Comparison of ENCODE assay signal across 17 cellular contexts in genomic region chr22:26927841-26928240, GRCh38.
DNase-seq lines count a peak whose midpoint lies in the region; ATAC-seq, FAIRE-seq and TF ChIP-seq lines count a peak whose summit lies in the region.
"Had no signal": no experiment of that assay in that cellular context is flagged by ENCODE, and none has a peak within 500 bp of the region (broad histone marks: within the 10 kb centered on the region; RNA-seq: fewer than 3 reads in every experiment).

No MANE protein-coding gene starts in this region.

- H3K4me3 ChIP-seq in thoracic aorta (no peak overlapping the region), kidney (ENCODE audit: low read length in 2 of 2) (no peak overlapping the region), Peyer's patch (no peak overlapping the region)
- H3K4me3 ChIP-seq: BLaER1 treated with 17β-estradiol and CSF1 and Interleukin-3, amounts not matched to agents 10 nM and 100 nM; GM12878 had no signal

- H3K27me3 ChIP-seq in thoracic aorta (replicated peaks; ENCODE audit: insufficient read depth) (no peaks in the 10 kb centered on the region), Peyer's patch (no peaks in the 10 kb centered on the region)
- H3K27me3 ChIP-seq: BLaER1 treated with 17β-estradiol and CSF1 and Interleukin-3, amounts not matched to agents 10 nM and 100 nM had no signal

- intact Hi-C loops in kidney (cut with DNase I) (no loop called here), left cardiac atrium (cut with DNase I) (no loop called here)

- peaks cover 11 to 20% of the 10 kb centered on the region in 2 donors for H3K4me1 ChIP-seq in thoracic aorta (ENCODE audit: control insufficient read depth in 1 of 2, low read depth in 2 of 2)
- no peaks in the 10 kb centered on the region for H3K4me1 ChIP-seq in kidney (ENCODE audit: control insufficient read depth in 1 of 2, insufficient read depth in 1 of 2, low read depth in 1 of 2, low read length in 2 of 2)
- no peaks in the 10 kb centered on the region for H3K4me1 ChIP-seq in Peyer's patch
- H3K4me1 ChIP-seq: BLaER1 treated with 17β-estradiol and CSF1 and Interleukin-3, amounts not matched to agents 10 nM and 100 nM had no signal

- no peak for TF ChIP-seq POLR2A in Peyer's patch (IDR thresholded peaks at IDR 0.05)

- TF ChIP-seq CTCF in thoracic aorta (IDR thresholded peaks at IDR 0.05) = no peak
- TF ChIP-seq CTCF in kidney (IDR thresholded peaks at IDR 0.05; ENCODE audit: borderline replicate concordance, extremely low read depth, insufficient read depth) = no peak
- TF ChIP-seq CTCF in Peyer's patch (IDR thresholded peaks at IDR 0.05) = no peak

- peak; percentile 8 for DNase-seq in G401 (ENCODE audit: low spot score)
- DNase-seq in cerebellar cortex (ENCODE audit: low spot score) = peak; percentile 3
- peak; percentile 35 for DNase-seq in medulla oblongata (ENCODE audit: extremely low spot score)
- DNase-seq in thoracic aorta (ENCODE audit: low spot score) = no peak
- DNase-seq in kidney = no peak
- DNase-seq in Peyer's patch = no peak
- DNase-seq in inferior parietal cortex (ENCODE audit: extremely low spot score) = no peak
- no peak for DNase-seq in left cardiac atrium
- DNase-seq: 8988T; Calu3; CD8-positive, alpha-beta T cell; DMS79 treated with DMSO at 0.1 percent for 48 hours; GOT3; H9 had no signal

- H3K27ac ChIP-seq in thoracic aorta (peak overlapping the region; percentile 61 to 62), kidney (ENCODE audit: low read depth in 2 of 2, low read length in 2 of 2) (no peak overlapping the region), Peyer's patch (no peak overlapping the region)
- H3K27ac ChIP-seq: BLaER1 treated with 17β-estradiol and CSF1 and Interleukin-3, amounts not matched to agents 10 nM and 100 nM had no signal

- in situ Hi-C loops in G401 (cut with HindIII; ENCODE audit: low sequenced_read_pairs) = no loop called here

- no peak overlapping the region for H3K9ac ChIP-seq in kidney (ENCODE audit: low read length in 2 of 2)
- H3K9ac ChIP-seq: BLaER1 treated with 17β-estradiol and CSF1 and Interleukin-3, amounts not matched to agents 10 nM and 100 nM had no signal

- no peak for FAIRE-seq in kidney (lab: Jason Lieb, UNC)
- FAIRE-seq: GM12878, HepG2 had no signal

- no peak for ATAC-seq in thoracic aorta (ENCODE audit: insufficient number of reproducible peaks, low FRiP score, low read depth)
- no peak for ATAC-seq in left cardiac atrium
- ATAC-seq: CD8-positive, alpha-beta T cell; GM12878; HepG2 had no signal

- no peaks in the 10 kb centered on the region for H3K36me3 ChIP-seq in thoracic aorta
- H3K36me3 ChIP-seq in kidney (ENCODE audit: control insufficient read depth in 1 of 2, insufficient read depth in 2 of 2, low read length in 2 of 2) = no peaks in the 10 kb centered on the region
- H3K36me3 ChIP-seq in Peyer's patch = no peaks in the 10 kb centered on the region
- H3K36me3 ChIP-seq: BLaER1 treated with 17β-estradiol and CSF1 and Interleukin-3, amounts not matched to agents 10 nM and 100 nM had no signal

- H3K9me3 ChIP-seq in thoracic aorta (no peaks in the 10 kb centered on the region), kidney (ENCODE audit: control insufficient read depth in 1 of 2, low read length in 2 of 2) (no peaks in the 10 kb centered on the region), Peyer's patch (no peaks in the 10 kb centered on the region)
- H3K9me3 ChIP-seq: BLaER1 treated with 17β-estradiol and CSF1 and Interleukin-3, amounts not matched to agents 10 nM and 100 nM had no signal

Comparison
In these comparisons a context has a peak if more than half of its experiments do, and no peak if none do; other contexts are left out.
1. DNase-seq: peak in G401 (single experiment), cerebellar cortex (single experiment) and medulla oblongata (single experiment); none in thoracic aorta (single experiment), kidney (single experiment), Peyer's patch (0 of 3), inferior parietal cortex (single experiment) and left cardiac atrium (single experiment).
2. H3K27ac ChIP-seq: peak in thoracic aorta (2 of 2); none in kidney (0 of 2) and Peyer's patch (0 of 4).